Comparison of ENCODE assay signal across 8 cellular contexts in genomic region chr9:128685636-128686489, GRCh38. TPM values are rescaled to one million over a fixed set of nuclear protein-coding genes. Genes with fewer than 3 reads are reported as not detected.
DNase-seq lines count a peak whose midpoint lies in the region; ATAC-seq, FAIRE-seq and TF ChIP-seq lines count a peak whose summit lies in the region.

No MANE protein-coding gene starts in this region.

- H3K4me3 Mint-ChIP-seq in central memory CD8-positive, alpha-beta T cell: peak overlapping the region; percentile 92

- peaks cover 29% of the 10 kb centered on the region for H3K79me2 ChIP-seq in osteoblast (ENCODE audit: insufficient read depth, low read length)

- H2AFZ ChIP-seq in osteoblast (ENCODE audit: low read length): no peak overlapping the region

- H3K27ac Mint-ChIP-seq in central memory CD8-positive, alpha-beta T cell (ENCODE audit: low read depth): peak overlapping the region; percentile 99

- no peaks in the 10 kb centered on the region for H3K9me3 Mint-ChIP-seq in central memory CD8-positive, alpha-beta T cell

- H3K27me3 ChIP-seq in neutrophil (no peaks in the 10 kb centered on the region), osteoblast (ENCODE audit: insufficient read depth, low read length) (no peaks in the 10 kb centered on the region)

- peak; percentile 24 for ATAC-seq in central memory CD8-positive, alpha-beta T cell (replicated peaks; ENCODE audit: extremely low read depth, poor library complexity, severe bottlenecking)
- no peak for ATAC-seq in GM18909 (IDR thresholded peaks at IDR 0.05; ENCODE audit: poor library complexity, unreplicated experiment)

- H3K27ac ChIP-seq in neutrophil: peak overlapping the region; percentile 94
- no peak overlapping the region for H3K27ac ChIP-seq in osteoblast (ENCODE audit: low read depth, low read length)

- H3K4me1 ChIP-seq in neutrophil (ENCODE audit: control insufficient read depth in 1 of 2, insufficient read depth in 1 of 2, low read depth in 1 of 2, low read length in 1 of 2) (peaks cover 60% of the 10 kb centered on the region in 2 experiments), osteoblast (ENCODE audit: insufficient read depth, low read length) (peaks cover 19% of the 10 kb centered on the region)

- DNase-seq in ELR (ENCODE audit: low read depth): peak; percentile 31
- peak; percentile 11 for DNase-seq in RCC 7860 (ENCODE audit: low spot score)
- no peak for DNase-seq in central memory CD8-positive, alpha-beta T cell (ENCODE audit: low spot score in 2 of 2)
- DNase-seq in LoVo (ENCODE audit: low spot score): no peak
- no peak for DNase-seq in osteoblast (ENCODE audit: insufficient read length, low spot score, missing footprints)
- DNase-seq in middle frontal gyrus (ENCODE audit: extremely low spot score, low spot score): no peak

- peaks cover 51% of the 10 kb centered on the region for H3K4me1 Mint-ChIP-seq in central memory CD8-positive, alpha-beta T cell

- H3K4me3 ChIP-seq in neutrophil (ENCODE audit: low read depth in 1 of 2, low read length in 1 of 2) (peak overlapping the region; percentile 55 to 70), osteoblast (ENCODE audit: insufficient read depth, low read length) (no peak overlapping the region)

- TF ChIP-seq CTCF in neutrophil (IDR thresholded peaks at IDR 0.05): peak; percentile 14
- TF ChIP-seq CTCF in osteoblast (IDR thresholded peaks at IDR 0.05; ENCODE audit: extremely low read depth, low read depth, low read length): no peak

- no peak overlapping the region for H3K4me2 ChIP-seq in osteoblast (ENCODE audit: insufficient read depth, low read length)

- H4K20me1 ChIP-seq in osteoblast (ENCODE audit: insufficient read depth, low read length): peaks cover 9% of the 10 kb centered on the region

- no peak for FAIRE-seq in RCC 7860 (lab: Jason Lieb, UNC)

- H3K27me3 Mint-ChIP-seq in central memory CD8-positive, alpha-beta T cell: no peaks in the 10 kb centered on the region

- H3K36me3 Mint-ChIP-seq in central memory CD8-positive, alpha-beta T cell (ENCODE audit: insufficient read depth): peaks cover 14% of the 10 kb centered on the region

- H3K36me3 ChIP-seq in neutrophil (no peaks in the 10 kb centered on the region), osteoblast (ENCODE audit: insufficient read depth, low read length) (no peaks in the 10 kb centered on the region)

- no peaks in the 10 kb centered on the region for H3K9me3 ChIP-seq in neutrophil
- H3K9me3 ChIP-seq in osteoblast (ENCODE audit: low read depth, low read length): no peaks in the 10 kb centered on the region

RNA-seq across cellular contexts. Expression of gene SET, which starts 3.2 kb away (rescaled TPM):
- total RNA-seq in osteoblast: 365 and 397 TPM in 2 replicates

RNA-seq across cellular contexts. Expression of gene PKN3, which starts 16.4 kb away (rescaled TPM):
- total RNA-seq in osteoblast: 3.5 and 4.3 TPM in 2 replicates

RNA-seq across cellular contexts. Expression of gene DYNC2I2, which starts 29.2 kb away (rescaled TPM):
- total RNA-seq in osteoblast: 51.3 and 52.1 TPM in 2 replicates

RNA-seq across cellular contexts. Expression of gene ZDHHC12, which starts 38.1 kb away (rescaled TPM):
- total RNA-seq in osteoblast: 32.7 and 35.1 TPM in 2 replicates

Comparison
In these comparisons a context has a peak if more than half of its experiments do, and no peak if none do; other contexts are left out.
1. DNase-seq: peak in ELR (single experiment) and RCC 7860 (single experiment); none in central memory CD8-positive, alpha-beta T cell (0 of 2), LoVo (single experiment), osteoblast (single experiment) and middle frontal gyrus (single experiment).